In genomic region chr21:35048706-35049617, GRCh38 we compare ENCODE assay signal across 8 cellular contexts. TPM values are rescaled to one million over a fixed set of nuclear protein-coding genes. Genes with fewer than 3 reads are reported as not detected.
DNase-seq lines count a peak whose midpoint lies in the region; ATAC-seq and TF ChIP-seq lines count a peak whose summit lies in the region.

RUNX1 (minus strand) TSS chr21:35049302.

- H3K9ac ChIP-seq in duodenal mucosa (ENCODE audit: low read depth in 1 of 2, low read length in 2 of 2), result peak within 1 kb of the TSS; percentile 12 to 62

- peaks cover 0 to 5% of the 10 kb centered on the region in 2 donors for H3K27me3 Mint-ChIP-seq in natural killer cell (ENCODE audit: low read depth in 2 of 2)

- H3K9me3 ChIP-seq in duodenal mucosa (ENCODE audit: control insufficient read depth in 1 of 2, low read length in 2 of 2), result no peaks in the 10 kb centered on the region

- no peaks in the 10 kb centered on the region for H3K36me3 ChIP-seq in duodenal mucosa (ENCODE audit: control insufficient read depth in 1 of 2, insufficient read depth in 2 of 2, low read length in 2 of 2)

- ATAC-seq in GM21825 (IDR thresholded peaks at IDR 0.05; ENCODE audit: unreplicated experiment) (peak; percentile 47), natural killer cell (peak; percentile 41 to 76 (median 71))

- H3K27ac ChIP-seq in duodenal mucosa (ENCODE audit: low read depth, low read length) (peak within 1 kb of the TSS; percentile 46), temporal lobe (ENCODE audit: low read depth, low read length) (peak within 1 kb of the TSS; percentile 22)

- H3K27ac Mint-ChIP-seq in natural killer cell, result peak within 1 kb of the TSS; percentile 95 to 97

- TF ChIP-seq CTCF in natural killer cell (IDR thresholded peaks at IDR 0.05), result no peak

- H3K4me3 ChIP-seq in duodenal mucosa (ENCODE audit: low read depth in 1 of 2, low read length in 2 of 2), result peak within 1 kb of the TSS; percentile 53 to 56

- DNase-seq in EL (peak; percentile 90), Kasumi-1 (lab: John Stamatoyannopoulos, UW) (peak; percentile 97 to 98), natural killer cell (peak; percentile 80), DMS153 (lab: John Stamatoyannopoulos, UW) (no peak)
- DNase-seq in activated CD4-positive, alpha-beta T cell treated with anti-CD3 and anti-CD28 coated beads for 4 hours, result peak; percentile 70 to 78

- peaks cover 39 to 52% of the 10 kb centered on the region in 2 donors for H3K4me1 ChIP-seq in duodenal mucosa (ENCODE audit: control insufficient read depth in 1 of 2, insufficient read depth in 2 of 2, low read length in 2 of 2)

- intact Hi-C loops in natural killer cell (cut with micrococcal nuclease), result loop anchor here (1.0 to 5.0 kb wide), 9 partner anchors 22 to 1273 kb away; partner anchors contain the start of gene MORC3

- H3K36me3 Mint-ChIP-seq in natural killer cell, result peaks cover 9% of the 10 kb centered on the region

- peaks cover 0 to 3% of the 10 kb centered on the region in 2 donors for H3K27me3 ChIP-seq in duodenal mucosa (ENCODE audit: control insufficient read depth in 1 of 2, insufficient read depth in 2 of 2, low read length in 2 of 2)

- peak within 1 kb of the TSS; percentile 92 for H3K4me3 Mint-ChIP-seq in natural killer cell

- peaks cover 0 to 3% of the 10 kb centered on the region in 2 donors for H3K9me3 Mint-ChIP-seq in natural killer cell

- peaks cover 83 to 88% of the 10 kb centered on the region in 2 donors for H3K4me1 Mint-ChIP-seq in natural killer cell

RNA-seq across cellular contexts. Expression of gene RUNX1, which starts in this region (rescaled TPM):
- total RNA-seq in natural killer cell (100 to 1,000 TPM in 1 of 3 donors, 10 to 100 TPM in 2; 62.1 to 171 (median 98.2) TPM), temporal lobe (0.49 TPM)

Comparison
In these comparisons a context has a peak if more than half of its experiments do, and no peak if none do; other contexts are left out.
1. RNA of gene RUNX1 (total RNA-seq): 62.1 to 171 TPM in natural killer cell; 0.49 TPM in temporal lobe (single experiment); every median in the first group is over 10 times any median in the second.